Comparison of ENCODE assay signal across 8 cellular contexts in genomic region chr14:95520346-95520745, GRCh38. TPM values are rescaled to one million over a fixed set of nuclear protein-coding genes. Genes with fewer than 3 reads are reported as not detected.
DNase-seq lines count a peak whose midpoint lies in the region; ATAC-seq, FAIRE-seq and TF ChIP-seq lines count a peak whose summit lies in the region.

No MANE protein-coding gene starts in this region.

- H3K4me1 ChIP-seq in CD4-positive, alpha-beta memory T cell (ENCODE audit: insufficient read depth, low read length): peaks cover 91% of the 10 kb centered on the region
- peaks cover 64% of the 10 kb centered on the region for H3K4me1 ChIP-seq in astrocyte (ENCODE audit: insufficient read depth, low read length)
- H3K4me1 ChIP-seq in ovary (ENCODE audit: insufficient read depth): peaks cover 34% of the 10 kb centered on the region

- H3K27ac ChIP-seq in CD4-positive, alpha-beta memory T cell (ENCODE audit: low read depth, low read length): peak overlapping the region; percentile 83
- H3K27ac ChIP-seq in astrocyte (ENCODE audit: low read depth, low read length) (no peak overlapping the region), ovary (no peak overlapping the region)

- no peak for TF ChIP-seq CTCF in NB4 (IDR thresholded peaks at IDR 0.05; ENCODE audit: low read depth, low read length)
- no peak for TF ChIP-seq CTCF in astrocyte (IDR thresholded peaks at IDR 0.05; ENCODE audit: insufficient read depth, low read depth, low read length)
- no peak for TF ChIP-seq CTCF in ovary (IDR thresholded peaks at IDR 0.05)

- WGBS in ovary, 3 donors: 73 to 77% (median 74%) methylated on average over 3 of the region's 3 CpGs

- POLR2A ChIA-PET in CD4-positive, alpha-beta memory T cell (lab: Charles Lee; ENCODE audit: partially characterized antibody): interaction anchor here (0.7 to 12.2 kb wide), 11 partner anchors 9 to 363 kb away, joined by 3 to 185 read pairs (median 4); partner anchors contain the start of genes DICER1 and GLRX5

- H3K4me1 Mint-ChIP-seq in CD4-positive, alpha-beta memory T cell: peaks cover 68 to 86% (median 78%) of the 10 kb centered on the region in 4 donors
- peaks cover 54% of the 10 kb centered on the region for H3K4me1 Mint-ChIP-seq in astrocyte (ENCODE audit: low read depth, unreplicated experiment)

- TF ChIP-seq POLR2A in NB4 (IDR thresholded peaks at IDR 0.05; ENCODE audit: extremely low read depth, insufficient read length): no peak
- no peak for TF ChIP-seq POLR2A in ovary (IDR thresholded peaks at IDR 0.05)

- H3K9me3 Mint-ChIP-seq in CD4-positive, alpha-beta memory T cell: no peaks in the 10 kb centered on the region
- H3K9me3 Mint-ChIP-seq in astrocyte (ENCODE audit: unreplicated experiment): peaks cover 2% of the 10 kb centered on the region

- FAIRE-seq in astrocyte (lab: Jason Lieb, UNC): no peak

- no peak for ATAC-seq in HG03342 (IDR thresholded peaks at IDR 0.05; ENCODE audit: unreplicated experiment)
- ATAC-seq in HG03354 (IDR thresholded peaks at IDR 0.05; ENCODE audit: poor library complexity, severe bottlenecking, unreplicated experiment): no peak
- ATAC-seq in HG03439 (IDR thresholded peaks at IDR 0.05; ENCODE audit: unreplicated experiment): no peak

- TF ChIP-seq EP300 in ovary (IDR thresholded peaks at IDR 0.05): no peak

- no peaks in the 10 kb centered on the region for H3K9me3 ChIP-seq in CD4-positive, alpha-beta memory T cell (ENCODE audit: control insufficient read depth in 1 of 2, low read length in 2 of 2)
- H3K9me3 ChIP-seq in astrocyte (ENCODE audit: insufficient read depth, low read depth, low read length): no peaks in the 10 kb centered on the region
- H3K9me3 ChIP-seq in ovary: no peaks in the 10 kb centered on the region

- H3K27me3 ChIP-seq in CD4-positive, alpha-beta memory T cell (ENCODE audit: insufficient read depth, low read length): no peaks in the 10 kb centered on the region
- H3K27me3 ChIP-seq in astrocyte (ENCODE audit: insufficient read depth, low read length) (no peaks in the 10 kb centered on the region), ovary (no peaks in the 10 kb centered on the region)

- H3K4me3 Mint-ChIP-seq in CD4-positive, alpha-beta memory T cell: peak overlapping the region in 7 of 8 donors; percentile 70 to 86 (median 84)
- H3K4me3 Mint-ChIP-seq in astrocyte (ENCODE audit: unreplicated experiment): no peak overlapping the region

- H3K36me3 ChIP-seq in CD4-positive, alpha-beta memory T cell (ENCODE audit: insufficient read depth, low read length): no peaks in the 10 kb centered on the region
- H3K36me3 ChIP-seq in astrocyte (ENCODE audit: insufficient read depth, low read length) (no peaks in the 10 kb centered on the region), ovary (no peaks in the 10 kb centered on the region)

- no peaks in the 10 kb centered on the region for H3K79me2 ChIP-seq in astrocyte (ENCODE audit: insufficient read depth, low read length)

- H2AFZ ChIP-seq in astrocyte (ENCODE audit: low read depth, low read length): no peak overlapping the region

- peak overlapping the region; percentile 52 for H3K4me2 ChIP-seq in astrocyte (ENCODE audit: low read length)

- no peak for DNase-seq in CD4-positive, alpha-beta memory T cell
- peak; percentile 83 for DNase-seq in NB4 (ENCODE audit: low read depth)
- no peak for DNase-seq in astrocyte (ENCODE audit: low read depth)
- DNase-seq in pons (ENCODE audit: low spot score): peak; percentile 68
- no peak for DNase-seq in ovary

- CTCF ChIA-PET in CD4-positive, alpha-beta memory T cell (lab: Charles Lee; ENCODE audit: partially characterized antibody): interaction anchor here (25.2 kb wide), 1 partner anchor 67 kb away, joined by 845 read pairs; no protein-coding TSS in a partner anchor

- H4K20me1 ChIP-seq in astrocyte (ENCODE audit: insufficient read depth, low read length): no peaks in the 10 kb centered on the region

- no peak overlapping the region for H3K9ac ChIP-seq in astrocyte (ENCODE audit: low read length)

- peak overlapping the region; percentile 90 to 98 (median 96) for H3K27ac Mint-ChIP-seq in CD4-positive, alpha-beta memory T cell
- no peak overlapping the region for H3K27ac Mint-ChIP-seq in astrocyte (ENCODE audit: unreplicated experiment)

- intact Hi-C loops in CD4-positive, alpha-beta memory T cell (cut with micrococcal nuclease): no loop called here
- intact Hi-C loops in ovary (cut with DNase I): loop anchor here in 2 of 4 donors (5.0 to 10.0 kb wide), 2 partner anchors 33 to 46 kb away; no protein-coding TSS in a partner anchor

- peaks cover 0 to 4% of the 10 kb centered on the region in 2 donors for H3K36me3 Mint-ChIP-seq in CD4-positive, alpha-beta memory T cell
- H3K36me3 Mint-ChIP-seq in astrocyte (ENCODE audit: low read depth, unreplicated experiment): no peaks in the 10 kb centered on the region

- no peaks in the 10 kb centered on the region for H3K27me3 Mint-ChIP-seq in CD4-positive, alpha-beta memory T cell
- H3K27me3 Mint-ChIP-seq in astrocyte (ENCODE audit: low read depth, unreplicated experiment): no peaks in the 10 kb centered on the region

- peak overlapping the region in 1 of 2 donors; percentile 3 for H3K4me3 ChIP-seq in CD4-positive, alpha-beta memory T cell (ENCODE audit: low read length in 2 of 2)
- H3K4me3 ChIP-seq in NB4 (ENCODE audit: low read depth, low read length) (peak overlapping the region; percentile 42), astrocyte (ENCODE audit: insufficient read depth, low read depth, low read length) (no peak overlapping the region), ovary (no peak overlapping the region)

RNA-seq across cellular contexts. Expression of gene SYNE3, which starts 3.9 kb away (rescaled TPM):
- total RNA-seq in CD4-positive, alpha-beta memory T cell: 10 to 100 TPM; 47.7 to 52.2 TPM
- 1 to 10 TPM; 4.3 to 9.0 TPM for polyA plus RNA-seq in CD4-positive, alpha-beta memory T cell
- total RNA-seq in astrocyte (2.5 TPM in 2 replicates), ovary (10 to 100 TPM in 5 of 7 donors, 1 to 10 TPM in 2; 6.4 to 26.0 (median 14.9) TPM)
- 1 to 10 TPM; 3.7 to 5.1 TPM for polyA plus RNA-seq in ovary

RNA-seq across cellular contexts. Expression of gene GLRX5, which starts 14.5 kb away (rescaled TPM):
- total RNA-seq in CD4-positive, alpha-beta memory T cell: 10 to 100 TPM; 17.6 to 18.7 TPM
- polyA plus RNA-seq in CD4-positive, alpha-beta memory T cell: 10 to 100 TPM; 60.3 to 74.7 TPM
- 50.1 and 50.5 TPM in 2 replicates for total RNA-seq in astrocyte
- total RNA-seq in ovary: 10 to 100 TPM; 38.0 to 49.2 (median 41.7) TPM
- polyA plus RNA-seq in ovary: 100 to 1,000 TPM in 1 of 2 donors, 10 to 100 TPM in 1; 52.6 to 105 TPM

Comparison
In these comparisons a context has a peak if more than half of its experiments do, and no peak if none do; other contexts are left out.
1. DNase-seq: peak in NB4 (single experiment) and pons (single experiment); none in CD4-positive, alpha-beta memory T cell (0 of 5), astrocyte (single experiment) and ovary (0 of 5).